35 cellular contexts compared by ENCODE assay signal in genomic region chr12:45348986-45349385, GRCh38.
"Had no signal": no experiment of that assay in that cellular context is flagged by ENCODE, and none has a peak within 500 bp of the region (broad histone marks: within the 10 kb centered on the region; RNA-seq: fewer than 3 reads in every experiment).

No MANE protein-coding gene starts in this region.

- H3K4me3 ChIP-seq: MG63, PC-9 had no signal

- H3K27me3 ChIP-seq: MG63 had no signal

- DNase-seq: activated CD4-positive, alpha-beta memory T cell treated with anti-CD3 and anti-CD28 coated beads, Interleukin-2, amount 10 ng/mL, durations not matched to agents 7 days and 5 days; activated CD4-positive, alpha-beta T cell treated with anti-CD3 and anti-CD28 coated beads for 1 hour; activated CD4-positive, alpha-beta T cell treated with anti-CD3 and anti-CD28 coated beads for 48 hours; activated CD4-positive, CD25-positive, alpha-beta regulatory T cell; activated CD8-positive, alpha-beta memory T cell treated with anti-CD3 and anti-CD28 coated beads for 24 hours; activated CD8-positive, alpha-beta memory T cell treated with anti-CD3 and anti-CD28 coated beads, Interleukin-2, amount 10 ng/mL, durations not matched to agents 7 days and 5 days; activated CD8-positive, alpha-beta memory T cell treated with anti-CD3 and anti-CD28 coated beads, Interleukin-2, amount 50 U/mL, for 48 hours; activated effector memory CD4-positive, alpha-beta T cell treated with Interleukin-2 at 50 U/mL for 16 hours; activated naive CD4-positive, alpha-beta T cell treated with anti-CD3 and anti-CD28 coated beads, Interleukin-2, amount 10 ng/mL, durations not matched to agents 7 days and 5 days; activated naive CD8-positive, alpha-beta T cell treated with anti-CD3 and anti-CD28 coated beads, Interleukin-2, amount 50 U/mL, for 24 hours; activated T-cell treated with anti-CD3 and anti-CD28 coated beads, Interleukin-2, amount 50 U/mL, for 48 hours; anterior cingulate cortex; caudate nucleus; cerebellar nuclear complex; Kasumi-1; KG1; MG63; NCI-H1048; NCI-H1105 treated with DMSO at 0.1 percent for 48 hours; NCI-H1436; NCI-H1694; NCI-H1930; NCI-H2081 treated with DMSO at 0.1 percent for 48 hours; NCI-H510A; NCI-H69; NK-92 treated with Interleukin-12 subunit alpha and Interleukin-12 subunit beta, amount 100 ng/mL, for 24 hours; PC-9; SIG-M5; SW 1271; T1000 had no signal

- H2AFZ ChIP-seq: PC-9 had no signal

- H3K4me2 ChIP-seq: PC-9 had no signal

- ATAC-seq: activated CD8-positive, alpha-beta memory T cell treated with anti-CD3 and anti-CD28 coated beads, Interleukin-2, amount 10 ng/mL, durations not matched to agents 7 days and 5 days; activated naive CD8-positive, alpha-beta T cell treated with anti-CD3 and anti-CD28 coated beads, Interleukin-2, amount 50 U/mL, for 24 hours; Right ventricle myocardium inferior had no signal

- H3K27ac ChIP-seq: RWPE1, WERI-Rb-1 had no signal

- FAIRE-seq: bronchial epithelial cell, RCC 7860 had no signal

- H3K9me3 ChIP-seq: MG63 had no signal
